In the genomic region with DNA sequence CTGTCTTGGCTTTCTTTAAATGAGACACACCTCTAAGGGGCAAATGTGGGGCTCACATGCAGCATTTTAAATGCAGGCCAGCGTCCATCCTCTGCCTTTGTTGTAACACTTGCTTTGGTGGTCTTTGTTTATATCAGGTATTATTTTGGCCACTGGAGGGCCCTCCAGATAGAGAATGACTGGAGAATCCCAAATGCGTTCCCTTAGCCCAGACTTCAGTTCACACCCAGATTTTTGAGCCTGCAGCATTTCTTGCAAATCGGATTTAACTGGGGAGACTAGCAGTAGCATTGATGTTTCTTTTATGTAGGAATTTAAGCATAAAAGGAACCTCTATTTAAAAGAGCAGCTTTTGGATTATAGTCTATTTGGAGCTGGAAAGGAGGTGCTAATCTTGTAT, we compare ENCODE assay signal across 12 cellular contexts.
A peak's percentile ranks its signal among the peaks of the same experiment; 100 is the strongest.
DNase-seq lines count a peak whose midpoint lies in the region; ATAC-seq, FAIRE-seq and TF ChIP-seq lines count a peak whose summit lies in the region.
"Had no signal": no experiment of that assay in that cellular context is flagged by ENCODE, and none has a peak within 500 bp of the region (broad histone marks: within the 10 kb centered on the region; RNA-seq: fewer than 3 reads in every experiment).

No MANE protein-coding gene starts in this region.

- no peak overlapping the region for H3K27ac ChIP-seq in C4-2B
- no peak overlapping the region for H3K27ac ChIP-seq in brain microvascular endothelial cell

- H3K4me3 ChIP-seq in brain microvascular endothelial cell (ENCODE audit: low read depth, low read length), result no peak overlapping the region
- H3K4me3 ChIP-seq: lung had no signal

- no peaks in the 10 kb centered on the region for H3K36me3 ChIP-seq in brain microvascular endothelial cell (replicated peaks)

- peak; percentile 34 for DNase-seq in HTR-8/SVneo (ENCODE audit: insufficient read length, low spot score)
- no peak for DNase-seq in brain microvascular endothelial cell
- peak; percentile 59 for DNase-seq in myocyte (ENCODE audit: low read depth)
- DNase-seq in NCI-H2171 (lab: John Stamatoyannopoulos, UW), result no peak
- DNase-seq in activated T-cell treated with anti-CD3 and anti-CD28 coated beads for 4 hours, result no peak
- DNase-seq in RCC 7860 (ENCODE audit: low spot score), result no peak
- DNase-seq: DMS53; effector CD8-positive, alpha-beta T cell; trophoblast cell had no signal

- in situ Hi-C loops in brain microvascular endothelial cell (cut with HindIII; ENCODE audit: low pct_ligation_motif_present, low sequenced_read_pairs), result no loop called here

- TF ChIP-seq CTCF in C4-2B (conservative IDR thresholded peaks at IDR 0.05) (peak; percentile 41), brain microvascular endothelial cell (IDR thresholded peaks at IDR 0.05; ENCODE audit: low read depth, low read length, missing control alignments) (peak; percentile 71)

- FAIRE-seq in HTR-8/SVneo (lab: Jason Lieb, UNC), result no peak
- FAIRE-seq in RCC 7860 (lab: Jason Lieb, UNC), result no peak

- no peaks in the 10 kb centered on the region for H3K27me3 ChIP-seq in brain microvascular endothelial cell (replicated peaks)

- no peak for ATAC-seq in GM21786 (IDR thresholded peaks at IDR 0.05; ENCODE audit: unreplicated experiment)

Comparison
In these comparisons a context has a peak if more than half of its experiments do, and no peak if none do; other contexts are left out.
1. DNase-seq: peak in HTR-8/SVneo (single experiment) and myocyte (single experiment); none in brain microvascular endothelial cell (single experiment), NCI-H2171 (single experiment), activated T-cell treated with anti-CD3 and anti-CD28 coated beads for 4 hours (single experiment) and RCC 7860 (single experiment).